8 cellular contexts compared by ENCODE assay signal in the genomic region with DNA sequence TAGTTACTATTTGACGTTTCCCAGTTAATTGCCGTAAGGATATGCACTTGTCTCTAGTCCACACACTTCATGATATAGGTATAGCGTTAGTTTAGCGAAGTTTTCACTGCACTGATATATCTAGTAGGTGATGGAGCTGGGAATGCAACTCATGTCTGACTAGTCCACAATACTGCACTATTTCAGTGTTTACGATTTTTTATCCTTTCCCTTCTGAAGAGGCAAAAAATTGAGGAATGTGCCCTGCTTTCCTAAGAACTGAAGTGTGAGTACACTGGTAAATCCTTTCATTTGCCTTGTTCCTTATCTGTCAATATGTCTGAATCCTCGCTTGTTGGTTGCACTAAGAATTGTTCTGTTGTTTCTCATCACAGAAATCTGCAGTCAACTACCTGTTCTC. TPM values are rescaled to one million over a fixed set of nuclear protein-coding genes. Genes with fewer than 3 reads are reported as not detected.
DNase-seq lines count a peak whose midpoint lies in the region; ATAC-seq and TF ChIP-seq lines count a peak whose summit lies in the region.

No MANE protein-coding gene starts in this region.

- DNase-seq in SJSA1 (ENCODE audit: low read depth in 1 of 2, low spot score in 2 of 2) (no peak), fibroblast of mammary gland (ENCODE audit: low read depth) (no peak), retinal pigment epithelial cell (ENCODE audit: low read depth) (no peak)

- ATAC-seq in HG02571 (IDR thresholded peaks at IDR 0.05; ENCODE audit: unreplicated experiment) = no peak
- ATAC-seq in GM21526 (IDR thresholded peaks at IDR 0.05; ENCODE audit: low FRiP score, unreplicated experiment) = no peak
- ATAC-seq in HG02970 (IDR thresholded peaks at IDR 0.05; ENCODE audit: low FRiP score, unreplicated experiment) = no peak
- no peak for ATAC-seq in HG02973 (IDR thresholded peaks at IDR 0.05; ENCODE audit: unreplicated experiment)

- peak overlapping the region; percentile 70 for H3K4me3 ChIP-seq in GM12875 (ENCODE audit: low read depth, low read length)
- H3K4me3 ChIP-seq in SJSA1 = peak overlapping the region; percentile 48
- H3K4me3 ChIP-seq in fibroblast of mammary gland (ENCODE audit: control insufficient read depth, low read depth, low read length) = peak overlapping the region; percentile 84
- peak overlapping the region; percentile 83 for H3K4me3 ChIP-seq in retinal pigment epithelial cell (ENCODE audit: low read length)

- H3K4me1 ChIP-seq in SJSA1 (replicated peaks) = peaks cover 8% of the 10 kb centered on the region

- H3K27ac ChIP-seq in SJSA1 = peak overlapping the region; percentile 40; the same call in 1 of the 2 replicates

- H3K36me3 ChIP-seq in SJSA1 = peaks cover 36% of the 10 kb centered on the region

- TF ChIP-seq CTCF in GM12875 (IDR thresholded peaks at IDR 0.05; ENCODE audit: borderline replicate concordance, insufficient read depth, low read depth, low read length) (no peak), fibroblast of mammary gland (conservative IDR thresholded peaks at IDR 0.05; ENCODE audit: control insufficient read depth, insufficient read depth, low read depth, low read length) (no peak), retinal pigment epithelial cell (conservative IDR thresholded peaks at IDR 0.05; ENCODE audit: low read depth, low read length) (no peak)

- H3K9me3 ChIP-seq in SJSA1 (replicated peaks) = no peaks in the 10 kb centered on the region

- H3K27me3 ChIP-seq in SJSA1 (replicated peaks) = no peaks in the 10 kb centered on the region

RNA-seq across cellular contexts. Expression of a gene that starts 1.0 kb away (rescaled TPM):
- total RNA-seq in SJSA1 (2014; rRNA removed; shearing (Covaris generic)) = 1,028 and 2,711 TPM in 2 replicates

RNA-seq across cellular contexts. Expression of a gene that starts 5.8 kb away (rescaled TPM):
- total RNA-seq in SJSA1 (2014; rRNA removed; shearing (Covaris generic)) = not detected in 2 replicates

RNA-seq across cellular contexts. Expression of a gene that starts 15.9 kb away (rescaled TPM):
- total RNA-seq in SJSA1 (2014; rRNA removed; shearing (Covaris generic)) = 47.6 and 51.7 TPM in 2 replicates

RNA-seq across cellular contexts. Expression of a gene that starts 16.2 kb away (rescaled TPM):
- 58.9 and 71.8 TPM in 2 replicates for total RNA-seq in SJSA1 (2014; rRNA removed; shearing (Covaris generic))

RNA-seq across cellular contexts. Expression of a gene that starts 43.3 kb away (rescaled TPM):
- total RNA-seq in SJSA1 (2014; rRNA removed; shearing (Covaris generic)) = 0.94 and 3.7 TPM in 2 replicates
